Comparison of ENCODE assay signal across 9 cellular contexts in the genomic region with DNA sequence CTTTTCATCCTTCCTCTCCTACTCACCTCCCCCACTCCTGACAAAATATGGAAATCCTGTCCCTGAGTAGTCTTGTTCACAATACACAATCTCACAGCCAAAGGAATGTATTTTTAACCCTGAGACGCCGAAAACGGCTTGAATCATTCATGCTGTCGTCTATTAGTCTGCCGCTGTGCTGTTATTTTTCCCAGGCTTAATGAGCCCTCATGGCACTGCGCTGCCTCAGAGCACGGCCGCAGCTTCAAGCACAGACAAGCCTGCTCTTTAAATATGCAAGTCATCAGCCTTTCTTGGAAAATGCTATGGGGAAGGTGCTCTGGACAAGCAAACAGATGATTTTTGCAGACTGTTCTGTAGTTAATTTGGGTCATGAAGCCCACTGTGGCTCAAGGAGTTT.
DNase-seq lines count a peak whose midpoint lies in the region; ATAC-seq and TF ChIP-seq lines count a peak whose summit lies in the region.
"Had no signal": no experiment of that assay in that cellular context is flagged by ENCODE, and none has a peak within 500 bp of the region (broad histone marks: within the 10 kb centered on the region; RNA-seq: fewer than 3 reads in every experiment).

No MANE protein-coding gene starts in this region.

- intact Hi-C loops in sciatic nerve (cut with DNase I): no loop called here

- H3K4me1 ChIP-seq in foreskin keratinocyte: peaks cover 20% of the 10 kb centered on the region

- peak overlapping the region; percentile 19 for H3K27ac ChIP-seq in foreskin keratinocyte

- TF ChIP-seq POLR2A in GM18505 (IDR thresholded peaks at IDR 0.05; ENCODE audit: borderline replicate concordance, extremely low read depth, insufficient read depth, insufficient read length): no peak

- H3K27me3 ChIP-seq in foreskin keratinocyte: no peaks in the 10 kb centered on the region

- TF ChIP-seq CTCF in foreskin keratinocyte (conservative IDR thresholded peaks at IDR 0.05): no peak

- peak; percentile 29 for DNase-seq in NCI-H345 (lab: John Stamatoyannopoulos, UW)
- DNase-seq in NCI-H345 treated with DMSO at 0.1 percent for 48 hours (lab: John Stamatoyannopoulos, UW; ENCODE audit: unreplicated experiment): no peak
- DNase-seq in SK-N-DZ (ENCODE audit: low spot score): peak; percentile 33
- peak; percentile 89 to 97 for DNase-seq in foreskin keratinocyte
- no peak for DNase-seq in sciatic nerve (ENCODE audit: low spot score)
- no peak for DNase-seq in HuH-7.5 (ENCODE audit: low spot score)
- DNase-seq: H7 had no signal

- ATAC-seq in foreskin keratinocyte (peak; percentile 87), sciatic nerve (peak; percentile 65), GM18861 (IDR thresholded peaks at IDR 0.05; ENCODE audit: unreplicated experiment) (no peak), GM18505 (IDR thresholded peaks at IDR 0.05; ENCODE audit: unreplicated experiment) (no peak)

Comparison
In these comparisons a context has a peak if more than half of its experiments do, and no peak if none do; other contexts are left out.
1. DNase-seq: peak in NCI-H345 (single experiment), SK-N-DZ (single experiment) and foreskin keratinocyte (2 of 2); none in NCI-H345 treated with DMSO at 0.1 percent for 48 hours (single experiment), sciatic nerve (single experiment) and HuH-7.5 (single experiment).
2. ATAC-seq: peak in foreskin keratinocyte (single experiment) and sciatic nerve (single experiment); none in GM18861 (single experiment) and GM18505 (single experiment).